Comparison of ENCODE assay signal across 1 cellular context in genomic region chr16:58515125-58515870, GRCh38.
TF ChIP-seq lines count a peak whose summit lies in the region.

Gene SETD6, plus strand, starts transcription at chr16:58515517. Its CDS starts 21 bp downstream, at chr16:58515538.

TF ChIP-seq in HepG2, 621 proteins besides CTCF, POLR2A, EP300 and RAD21 (continued from another document and continues in another):
- 0 out of 2 replicates have a peak, but pooled peaks have one; percentile 94 for TF ChIP-seq KIAA2018 (CRISPR knock-in tag; IDR thresholded peaks at IDR 0.05; ENCODE audit: borderline replicate concordance)
- TF ChIP-seq CBX5 (CRISPR knock-in tag; IDR thresholded peaks at IDR 0.05; ENCODE audit: borderline replicate concordance): no peak; the same call in 1 of the 2 replicates
- TF ChIP-seq ZNF503 (CRISPR knock-in tag; IDR thresholded peaks at IDR 0.05): peak; percentile 50; the same call in 1 of the 2 replicates
- TF ChIP-seq CBX1 (IDR thresholded peaks at IDR 0.05; ENCODE audit: low read depth): peak; percentile 76
- peak; percentile 95 for TF ChIP-seq GMEB1 (CRISPR knock-in tag; IDR thresholded peaks at IDR 0.05; ENCODE audit: borderline replicate concordance)
- no peak for TF ChIP-seq SNAPC5 (CRISPR knock-in tag; IDR thresholded peaks at IDR 0.05; ENCODE audit: borderline replicate concordance)
- TF ChIP-seq RCOR2 (CRISPR knock-in tag; IDR thresholded peaks at IDR 0.05): no peak
- TF ChIP-seq ZNF275 (CRISPR knock-in tag; IDR thresholded peaks at IDR 0.05; ENCODE audit: borderline replicate concordance): peak; percentile 74; the same call in 1 of the 2 replicates
- peak; percentile 74; the same call in 1 of the 2 replicates for TF ChIP-seq FOXJ3 (CRISPR knock-in tag; IDR thresholded peaks at IDR 0.05; ENCODE audit: borderline replicate concordance)
- TF ChIP-seq ZNF205 (CRISPR knock-in tag; IDR thresholded peaks at IDR 0.05): peak; percentile 63
- no peak for TF ChIP-seq FOXA1 (IDR thresholded peaks at IDR 0.05)
- no peak for TF ChIP-seq FOXA1 (CRISPR knock-in tag; IDR thresholded peaks at IDR 0.05)
- peak; percentile 77 for TF ChIP-seq ZNF12 (CRISPR knock-in tag; IDR thresholded peaks at IDR 0.05)
- TF ChIP-seq SNAPC2 (CRISPR knock-in tag; IDR thresholded peaks at IDR 0.05): peak; percentile 76; the same call in 1 of the 2 replicates
- TF ChIP-seq ZNF20 (CRISPR knock-in tag; IDR thresholded peaks at IDR 0.05): no peak; the same call in 1 of the 2 replicates
- no peak for TF ChIP-seq NFYC (CRISPR knock-in tag; IDR thresholded peaks at IDR 0.05)
- TF ChIP-seq MYPOP (CRISPR knock-in tag; IDR thresholded peaks at IDR 0.05): peak; percentile 98
- TF ChIP-seq TFAP4 (IDR thresholded peaks at IDR 0.05; ENCODE audit: borderline replicate concordance, low read depth): 0 out of 2 replicates have a peak, but pooled peaks have one; percentile 16
- TF ChIP-seq TARDBP (CRISPR knock-in tag; IDR thresholded peaks at IDR 0.05): peak; percentile 18; the same call in 1 of the 2 replicates
- TF ChIP-seq AKAP8 (CRISPR knock-in tag; IDR thresholded peaks at IDR 0.05): peak; percentile 85
- TF ChIP-seq KDM4B (CRISPR knock-in tag; IDR thresholded peaks at IDR 0.05): no peak
- TF ChIP-seq REPIN1 (CRISPR knock-in tag; IDR thresholded peaks at IDR 0.05; ENCODE audit: borderline replicate concordance, low read depth): peak; percentile 83; the same call in 1 of the 2 replicates
- TF ChIP-seq ZNF513 (CRISPR knock-in tag; conservative IDR thresholded peaks at IDR 0.05): no peak; the same call in 1 of the 2 replicates
- peak; percentile 78 for TF ChIP-seq ZMYM4 (CRISPR knock-in tag; IDR thresholded peaks at IDR 0.05)
- TF ChIP-seq DDIT3 (CRISPR knock-in tag; IDR thresholded peaks at IDR 0.05): no peak
- peak; percentile 94 for TF ChIP-seq PHF8 (CRISPR knock-in tag; IDR thresholded peaks at IDR 0.05)
- 0 out of 2 replicates have a peak, but pooled peaks have one; percentile 48 for TF ChIP-seq ZFP41 (CRISPR knock-in tag; IDR thresholded peaks at IDR 0.05; ENCODE audit: borderline replicate concordance)
- 0 out of 2 replicates have a peak, but pooled peaks have one; percentile 72 for TF ChIP-seq ZBTB7A (CRISPR knock-in tag; IDR thresholded peaks at IDR 0.05)
- peak; percentile 97 for TF ChIP-seq ZNF737 (CRISPR knock-in tag; IDR thresholded peaks at IDR 0.05; ENCODE audit: borderline replicate concordance)
- TF ChIP-seq ZFP82 (CRISPR knock-in tag; IDR thresholded peaks at IDR 0.05; ENCODE audit: borderline replicate concordance): peak; percentile 92; the same call in 1 of the 2 replicates
- TF ChIP-seq ZNF703 (CRISPR knock-in tag; IDR thresholded peaks at IDR 0.05; ENCODE audit: borderline replicate concordance): peak; percentile 83; the same call in 1 of the 2 replicates
- TF ChIP-seq KDM6A (CRISPR knock-in tag; IDR thresholded peaks at IDR 0.05; ENCODE audit: low read depth): no peak
- TF ChIP-seq SALL2 (CRISPR knock-in tag; IDR thresholded peaks at IDR 0.05): peak; percentile 82
- no peak for TF ChIP-seq ZNF720 (CRISPR knock-in tag; IDR thresholded peaks at IDR 0.05)
- TF ChIP-seq ZNF549 (CRISPR knock-in tag; IDR thresholded peaks at IDR 0.05): no peak
- no peak for TF ChIP-seq BCLAF1 (IDR thresholded peaks at IDR 0.05)
- 0 out of 2 replicates have a peak, but pooled peaks have one; percentile 5 for TF ChIP-seq HOXD1 (CRISPR knock-in tag; IDR thresholded peaks at IDR 0.05)
- TF ChIP-seq KAT2B (IDR thresholded peaks at IDR 0.05; ENCODE audit: borderline replicate concordance, low read depth, low read length): no peak
